In the genomic region with DNA sequence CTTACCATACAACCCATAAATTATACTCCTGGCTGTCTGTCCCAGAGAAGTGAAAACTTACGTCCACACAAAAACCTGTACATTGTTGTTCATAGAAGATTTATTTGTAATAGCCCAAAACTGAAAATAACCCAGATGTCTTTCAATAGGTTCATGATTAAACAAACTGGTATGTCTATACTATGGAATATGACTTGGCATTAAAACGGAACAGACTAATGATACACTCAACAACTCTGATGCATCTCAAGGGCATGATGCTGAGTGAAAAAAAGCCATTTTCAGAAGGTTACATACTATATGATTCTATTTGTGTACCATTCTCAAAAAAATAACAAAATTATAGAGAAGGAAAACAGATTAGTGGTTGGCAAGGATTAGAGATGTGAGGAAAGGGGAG, we compare ENCODE assay signal across 22 cellular contexts. TPM values are rescaled to one million over a fixed set of nuclear protein-coding genes. Genes with fewer than 3 reads are reported as not detected.
DNase-seq lines count a peak whose midpoint lies in the region; ATAC-seq, FAIRE-seq and TF ChIP-seq lines count a peak whose summit lies in the region.
"Had no signal": no experiment of that assay in that cellular context is flagged by ENCODE, and none has a peak within 500 bp of the region (broad histone marks: within the 10 kb centered on the region; RNA-seq: fewer than 3 reads in every experiment).

No MANE protein-coding gene starts in this region.

- no peak overlapping the region for H3K56ac ChIP-seq in IMR-90 (ENCODE audit: extremely low read depth, insufficient read depth, low read length)

- intact Hi-C loops in IMR-90 (cut with micrococcal nuclease), result no loop called here

- H2BK5ac ChIP-seq in IMR-90 (ENCODE audit: low read depth, low read length, poor library complexity, severe bottlenecking), result peak overlapping the region; percentile 68

- H2BK120ac ChIP-seq in IMR-90 (ENCODE audit: low read depth, low read length), result no peak overlapping the region

- no peak overlapping the region for H2AFZ ChIP-seq in IMR-90 (replicated peaks; ENCODE audit: low read length, poor library complexity)

- H3K4me3 ChIP-seq in IMR-90 (ENCODE audit: insufficient read depth, low read depth, low read length) (no peak overlapping the region), epithelial cell of esophagus (ENCODE audit: low read length) (no peak overlapping the region)
- H3K4me3 ChIP-seq: A549, GM12878 had no signal

- no peak overlapping the region for H4K91ac ChIP-seq in IMR-90 (ENCODE audit: insufficient read depth, low read depth, low read length)

- WGBS in IMR-90 (ENCODE audit: extremely low coverage in 2 of 2, insufficient read length in 1 of 2), 2 experiments, result no CpG with 5 or more reads among the region's 2 CpGs

- TF ChIP-seq CTCF in IMR-90 (conservative IDR thresholded peaks at IDR 0.05; ENCODE audit: low read depth, low read length) (no peak), epithelial cell of esophagus (IDR thresholded peaks at IDR 0.05; ENCODE audit: insufficient read depth, low read depth, low read length, missing control alignments) (no peak)

- H3K9ac ChIP-seq in IMR-90 (ENCODE audit: low read depth, low read length), result no peak overlapping the region

- peaks cover 4% of the 10 kb centered on the region for H3K36me3 ChIP-seq in IMR-90 (ENCODE audit: control insufficient read depth, insufficient read depth, low read length)

- no peak overlapping the region for H2BK15ac ChIP-seq in IMR-90 (ENCODE audit: low read depth, low read length)

- no peaks in the 10 kb centered on the region; the same call in 1 of the 2 replicates for H3K9me1 ChIP-seq in IMR-90 (ENCODE audit: insufficient read depth, low read length)

- no peaks in the 10 kb centered on the region for H4K20me1 ChIP-seq in IMR-90 (ENCODE audit: insufficient read depth, low read length)

- no peak for DNase-seq in GM12891 (ENCODE audit: insufficient read length, low spot score)
- peak; percentile 69 for DNase-seq in IMR-90
- peak; percentile 40 for DNase-seq in epithelial cell of esophagus (ENCODE audit: low read depth)
- DNase-seq in GM19240 (ENCODE audit: insufficient read length, low spot score), result no peak
- DNase-seq in hepatic stellate cell (ENCODE audit: low spot score), result no peak
- no peak for DNase-seq in iPS-NIHi11 (ENCODE audit: low spot score)
- no peak for DNase-seq in nucleus accumbens (lab: John Stamatoyannopoulos, UW)
- DNase-seq: CD4-positive, CD25-positive, alpha-beta regulatory T cell; DMS79; Karpas-422; MV-4-11; NCI-H1105 treated with DMSO at 0.1 percent for 48 hours; NCI-H2081 treated with DMSO at 0.1 percent for 48 hours; NCI-H446; NCI-H526; RPMI8226; SHP77 had no signal

- CTCF ChIA-PET in IMR-90 (lab: Yijun Ruan, JAX), result no interaction called here

- no peak overlapping the region for H3K4ac ChIP-seq in IMR-90 (ENCODE audit: low read depth, low read length)

- TF ChIP-seq RAD21 in IMR-90 (IDR thresholded peaks at IDR 0.05; ENCODE audit: low read length), result no peak

- H2BK20ac ChIP-seq in IMR-90 (ENCODE audit: low read depth, low read length), result peak overlapping the region; percentile 23; the same call in 1 of the 2 replicates

- no peak overlapping the region for H3K14ac ChIP-seq in IMR-90 (replicated peaks; ENCODE audit: low read depth, low read length)

- BruUV-seq in IMR-90 (replicated peaks; lab: Mats Ljungman, UMichigan), result no TSS peak

- no peak overlapping the region for H2AK5ac ChIP-seq in IMR-90 (ENCODE audit: low read depth, low read length)

- in situ Hi-C loops in IMR-90 (cut with MboI; ENCODE audit: low sequenced_read_pairs), result no loop called here

- H3K27ac ChIP-seq in IMR-90 (ENCODE audit: insufficient read depth, low read length), result no peak overlapping the region
- H3K27ac ChIP-seq: A549, HL-60 had no signal

- H4K5ac ChIP-seq in IMR-90 (ENCODE audit: low read depth, low read length), result no peak overlapping the region; the same call in 1 of the 2 replicates

- FAIRE-seq in GM12891 (lab: Jason Lieb, UNC), result peak; percentile 43
- FAIRE-seq: A549, GM12878, H1 had no signal

- POLR2A ChIA-PET in IMR-90 (lab: Charles Lee; ENCODE audit: unreplicated experiment), result no interaction called here

- no peak overlapping the region for H2AK9ac ChIP-seq in IMR-90 (replicated peaks; ENCODE audit: low read depth, low read length, poor library complexity)

- peaks cover 2% of the 10 kb centered on the region; the same call in 1 of the 2 replicates for H3K4me1 ChIP-seq in IMR-90 (ENCODE audit: control insufficient read depth, insufficient read depth, low read length)
- H3K4me1 ChIP-seq: A549 had no signal

- no peak overlapping the region for H4K8ac ChIP-seq in IMR-90 (ENCODE audit: low read depth in 2 of 2, low read length in 2 of 2)

- no peak overlapping the region for H3K18ac ChIP-seq in IMR-90 (ENCODE audit: low read depth, low read length)

- TF ChIP-seq POLR2A in GM12891 (IDR thresholded peaks at IDR 0.05; ENCODE audit: low read depth, low read length), result no peak
- no peak for TF ChIP-seq POLR2A in IMR-90 (IDR thresholded peaks at IDR 0.05; ENCODE audit: low read depth, low read length)

- no peaks in the 10 kb centered on the region for H3K79me1 ChIP-seq in IMR-90 (ENCODE audit: low read depth in 1 of 2, low read length in 2 of 2)

- no peak for ATAC-seq in IMR-90 (ENCODE audit: low read depth)
- ATAC-seq: A549, GM12878 had no signal

- H3K4me2 ChIP-seq in IMR-90 (ENCODE audit: low read depth, low read length), result no peak overlapping the region
- H3K4me2 ChIP-seq: A549 had no signal

- H3K9me3 ChIP-seq in IMR-90 (ENCODE audit: control insufficient read depth, insufficient read depth, low read length), result no peaks in the 10 kb centered on the region
- H3K9me3 ChIP-seq: A549 had no signal

- H3K23ac ChIP-seq in IMR-90 (ENCODE audit: low read depth, low read length), result no peak overlapping the region

- H3K27me3 ChIP-seq in IMR-90 (ENCODE audit: control insufficient read depth, insufficient read depth, low read length), result no peaks in the 10 kb centered on the region

- dilution Hi-C loops in IMR-90 (cut with HindIII; ENCODE audit: low sequenced_read_pairs, unreplicated experiment), result no loop called here

TF ChIP-seq in GM12891, 5 proteins besides CTCF, POLR2A, EP300 and RAD21:
- no peak for TF ChIP-seq POLR2AphosphoS5 (IDR thresholded peaks at IDR 0.05; ENCODE audit: low read depth, low read length)
- TF ChIP-seq SPI1 (IDR thresholded peaks at IDR 0.05; ENCODE audit: low read depth, low read length), result no peak
- TF ChIP-seq POU2F2 (IDR thresholded peaks at IDR 0.05; ENCODE audit: low read depth, low read length), result no peak
- TF ChIP-seq PAX5 (IDR thresholded peaks at IDR 0.05; ENCODE audit: insufficient read depth, low read length, severe bottlenecking), result no peak
- no peak for TF ChIP-seq TAF1 (IDR thresholded peaks at IDR 0.05; ENCODE audit: low read depth, low read length)

TF ChIP-seq in IMR-90, 13 proteins besides CTCF, POLR2A, EP300 and RAD21:
- TF ChIP-seq FOS (IDR thresholded peaks at IDR 0.05; ENCODE audit: low read depth, low read length) (no peak), CEBPB (IDR thresholded peaks at IDR 0.05; ENCODE audit: low read depth, low read length) (no peak), NFE2L2 (IDR thresholded peaks at IDR 0.05; ENCODE audit: low read depth, low read length) (peak; percentile 63), MAFK (IDR thresholded peaks at IDR 0.05; ENCODE audit: low read depth, low read length) (no peak), CHD1 (IDR thresholded peaks at IDR 0.05; ENCODE audit: low read depth, low read length) (no peak)
- TF ChIP-seq, protein P1, sequence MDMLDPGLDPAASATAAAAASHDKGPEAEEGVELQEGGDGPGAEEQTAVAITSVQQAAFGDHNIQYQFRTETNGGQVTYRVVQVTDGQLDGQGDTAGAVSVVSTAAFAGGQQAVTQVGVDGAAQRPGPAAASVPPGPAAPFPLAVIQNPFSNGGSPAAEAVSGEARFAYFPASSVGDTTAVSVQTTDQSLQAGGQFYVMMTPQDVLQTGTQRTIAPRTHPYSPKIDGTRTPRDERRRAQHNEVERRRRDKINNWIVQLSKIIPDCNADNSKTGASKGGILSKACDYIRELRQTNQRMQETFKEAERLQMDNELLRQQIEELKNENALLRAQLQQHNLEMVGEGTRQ (IDR thresholded peaks at IDR 0.05; ENCODE audit: low read depth, low read length), result no peak

RNA-seq across cellular contexts. Expression of a gene that starts 11.6 kb away (rescaled TPM):
- 20.5 TPM for polyA plus RNA-seq in GM12891 (2012; ENCODE audit: low read depth, missing spikeins)
- 0.36 and 3.3 TPM in 2 replicates for total RNA-seq in IMR-90 (2012; rRNA removed)
- 2.3 and 3.5 TPM in 2 replicates for polyA plus RNA-seq in IMR-90 (2012; rRNA removed)
- polyA plus RNA-seq in IMR-90 (2012; cell fraction: cytosol; rRNA removed), result 0.19 and 0.22 TPM in 2 replicates
- polyA plus RNA-seq in IMR-90 (2012; cell fraction: nucleus; rRNA removed; ENCODE audit: low replicate concordance), result 0.22 TPM in 1 of 2 replicates, not detected in the other
- polyA plus RNA-seq: IgD-negative memory B cell had no signal

Comparison
In these comparisons a context has a peak if more than half of its experiments do, and no peak if none do; other contexts are left out.
1. DNase-seq: peak in IMR-90 (single experiment) and epithelial cell of esophagus (single experiment); none in GM12891 (single experiment), GM19240 (single experiment), hepatic stellate cell (single experiment), iPS-NIHi11 (single experiment) and nucleus accumbens (0 of 56).